ENCODE assay signal across 9 cellular contexts in genomic region chr6:13859871-13860555, GRCh38. TPM values are rescaled to one million over a fixed set of nuclear protein-coding genes. Genes with fewer than 3 reads are reported as not detected.
A peak's percentile ranks its signal among the peaks of the same experiment; 100 is the strongest.
DNase-seq lines count a peak whose midpoint lies in the region; ATAC-seq and TF ChIP-seq lines count a peak whose summit lies in the region.
"Had no signal": no experiment of that assay in that cellular context is flagged by ENCODE, and none has a peak within 500 bp of the region (broad histone marks: within the 10 kb centered on the region; RNA-seq: fewer than 3 reads in every experiment).

No MANE protein-coding gene starts in this region.

- H3K4me1 ChIP-seq in adipocyte (ENCODE audit: control insufficient read depth, insufficient read depth, low read length) (peaks cover 3% of the 10 kb centered on the region), rectal smooth muscle tissue (ENCODE audit: control insufficient read depth, insufficient read depth, low read length) (no peaks in the 10 kb centered on the region), A673 (ENCODE audit: insufficient read depth, low read length, poor library complexity, severe bottlenecking) (no peaks in the 10 kb centered on the region)

- no peak for TF ChIP-seq CTCF in A673 (conservative IDR thresholded peaks at IDR 0.05; ENCODE audit: low read depth, low read length)

- H3K36me3 ChIP-seq in H7 (replicated peaks; ENCODE audit: control insufficient read depth, insufficient read depth, low read length) (no peaks in the 10 kb centered on the region), adipocyte (ENCODE audit: control insufficient read depth, insufficient read depth, low read length, severe bottlenecking) (no peaks in the 10 kb centered on the region), rectal smooth muscle tissue (ENCODE audit: control insufficient read depth, insufficient read depth, low read length) (no peaks in the 10 kb centered on the region), A673 (ENCODE audit: insufficient read depth, low read length, poor library complexity, severe bottlenecking) (no peaks in the 10 kb centered on the region)

- H3K27me3 ChIP-seq in H7 (ENCODE audit: control insufficient read depth, insufficient read depth, low read length) (no peaks in the 10 kb centered on the region), adipocyte (replicated peaks; ENCODE audit: control insufficient read depth, insufficient read depth, low read length) (peaks cover 4% of the 10 kb centered on the region), rectal smooth muscle tissue (ENCODE audit: control insufficient read depth, insufficient read depth, low read length) (peaks cover 10% of the 10 kb centered on the region), A673 (replicated peaks; ENCODE audit: insufficient read depth, low read depth, low read length, poor library complexity) (no peaks in the 10 kb centered on the region)

- DNase-seq in H7 = no peak
- DNase-seq in adipocyte (ENCODE audit: low read depth) = no peak
- DNase-seq in left cardiac atrium = no peak
- DNase-seq in A673 (ENCODE audit: low spot score) = no peak
- DNase-seq in NCI-H748 (lab: John Stamatoyannopoulos, UW; ENCODE audit: unreplicated experiment) = no peak
- DNase-seq in NCI-H748 treated with DMSO at 0.1 percent for 48 hours (lab: John Stamatoyannopoulos, UW) = no peak
- DNase-seq: NCI-H2029 had no signal

- H3K9ac ChIP-seq in adipocyte (ENCODE audit: low read length) = peak overlapping the region; percentile 29
- no peak overlapping the region for H3K9ac ChIP-seq in rectal smooth muscle tissue (ENCODE audit: low read length)

- CTCF ChIA-PET in A673 (lab: Charles Lee) = interaction anchor here (0.6 kb wide), 1 partner anchor 65 kb away, joined by 4 read pairs; no protein-coding TSS in a partner anchor

- H3K9me3 ChIP-seq in adipocyte (ENCODE audit: control insufficient read depth, low read length) (no peaks in the 10 kb centered on the region), A673 (ENCODE audit: low read depth, low read length, poor library complexity, severe bottlenecking) (no peaks in the 10 kb centered on the region)

- peak; percentile 41 to 61 for ATAC-seq in left cardiac atrium
- ATAC-seq in GM18867 (IDR thresholded peaks at IDR 0.05; ENCODE audit: unreplicated experiment) = no peak

- H3K27ac ChIP-seq in rectal smooth muscle tissue (ENCODE audit: low read depth, low read length) (no peak overlapping the region), A673 (ENCODE audit: low read depth, low read length, poor library complexity, severe bottlenecking) (no peak overlapping the region)

- POLR2A ChIA-PET in A673 (lab: Charles Lee; ENCODE audit: low non-redundant PET) = no interaction called here

- H3K4me3 ChIP-seq in H7 (ENCODE audit: insufficient read depth, low read depth, low read length) = peak overlapping the region; percentile 28; the same call in 1 of the 2 replicates
- peak overlapping the region; percentile 71 for H3K4me3 ChIP-seq in adipocyte (ENCODE audit: low read length)
- peak overlapping the region; percentile 41 for H3K4me3 ChIP-seq in rectal smooth muscle tissue (ENCODE audit: low read length)
- H3K4me3 ChIP-seq in A673 (ENCODE audit: low read depth, low read length, poor library complexity, severe bottlenecking) = no peak overlapping the region

- no TSS peak for BruUV-seq in A673 (replicated peaks; lab: Mats Ljungman, UMichigan)

- intact Hi-C loops in left cardiac atrium (cut with DNase I) (no loop called here), A673 (cut with micrococcal nuclease; ENCODE audit: unreplicated experiment) (no loop called here)

RNA-seq across cellular contexts. Expression of gene MCUR1, which starts 45.7 kb away (rescaled TPM):
- total RNA-seq in H7 (2014; rRNA removed; shearing (Covaris generic)) = 16.0 and 21.4 TPM in 2 replicates
- total RNA-seq in left cardiac atrium = 10 to 100 TPM; 21.1 to 25.9 TPM
- 49.3 and 56.6 TPM in 2 replicates for total RNA-seq in A673 (2021)
